In the genomic region with DNA sequence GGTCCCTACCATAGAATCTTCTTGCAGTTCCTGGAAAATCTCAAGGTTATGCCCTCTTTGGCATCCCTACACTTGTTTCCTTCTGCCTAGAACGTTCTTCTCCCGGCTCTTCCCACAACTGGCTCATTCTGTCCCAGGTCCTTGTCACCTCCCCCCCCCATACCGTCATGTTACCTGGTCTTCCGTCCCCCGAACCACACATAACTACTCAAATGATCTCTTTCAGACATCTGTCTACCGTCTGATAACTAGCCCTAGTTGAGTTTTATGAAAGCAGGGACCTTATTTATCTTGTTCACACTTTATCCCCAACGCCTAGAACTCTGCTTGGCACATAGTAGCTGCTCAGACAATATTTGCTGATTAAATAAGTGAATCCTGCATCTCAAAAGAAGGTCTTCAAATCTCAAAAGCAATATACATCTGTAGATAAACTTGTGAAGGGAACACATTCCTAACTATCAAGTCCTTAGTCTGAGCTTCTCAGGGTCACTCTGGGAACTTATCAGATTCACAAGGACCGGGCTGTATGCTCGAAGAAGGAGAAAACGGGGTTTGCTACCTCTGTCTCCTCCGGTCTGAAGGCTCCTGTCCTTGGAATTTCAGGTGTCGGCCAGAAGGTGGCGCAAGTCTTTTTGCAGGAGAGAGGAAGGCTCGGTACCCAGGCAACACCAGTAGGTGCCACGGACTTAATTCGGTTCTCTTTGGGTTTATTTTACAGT, we compare ENCODE assay signal across 8 cellular contexts. TPM values are rescaled to one million over a fixed set of nuclear protein-coding genes. Genes with fewer than 3 reads are reported as not detected.
DNase-seq lines count a peak whose midpoint lies in the region; ATAC-seq and TF ChIP-seq lines count a peak whose summit lies in the region.

No MANE protein-coding gene starts in this region.

- TF ChIP-seq CTCF in Calu3 (IDR thresholded peaks at IDR 0.05; ENCODE audit: unreplicated experiment) (peak; percentile 82), foreskin fibroblast (IDR thresholded peaks at IDR 0.05; ENCODE audit: low read depth, low read length) (peak; percentile 88), parathyroid adenoma (IDR thresholded peaks at IDR 0.05) (peak; percentile 83), tibial nerve (IDR thresholded peaks at IDR 0.05) (peak; percentile 77 to 84 (median 79))

- H3K27me3 ChIP-seq in parathyroid adenoma (ENCODE audit: control insufficient read depth, insufficient read depth, low read length) (peaks cover 3% of the 10 kb centered on the region), tibial nerve (no peaks in the 10 kb centered on the region)

- H3K27ac ChIP-seq in parathyroid adenoma (peak overlapping the region; percentile 29), tibial nerve (peak overlapping the region; percentile 4 to 81 (median 48))

- no peaks in the 10 kb centered on the region for H3K36me3 ChIP-seq in parathyroid adenoma (ENCODE audit: control insufficient read depth, insufficient read depth, low read length)
- peaks cover 0 to 1% (median 0%) of the 10 kb centered on the region in 3 donors for H3K36me3 ChIP-seq in tibial nerve

- no peaks in the 10 kb centered on the region for H3K9me3 Mint-ChIP-seq in Calu3 (ENCODE audit: low read depth, unreplicated experiment)
- no peaks in the 10 kb centered on the region for H3K9me3 Mint-ChIP-seq in activated T-helper 2 cell treated with anti-CD3 and anti-CD28 coated beads, Interferon-gamma antibody, Interleukin-2, Interleukin-4, amounts not matched to agents 10 μg/mL and 5 μg/mL and 100 μg/mL, durations not matched to agents 14 hours and 24 hours and 36 hours

- intact Hi-C loops in Calu3 (cut with micrococcal nuclease; ENCODE audit: unreplicated experiment), result loop anchor here (2.0 to 5.0 kb wide), 3 partner anchors 40 to 153 kb away; no protein-coding TSS in a partner anchor
- intact Hi-C loops in activated T-helper 2 cell treated with anti-CD3 and anti-CD28 coated beads, Interferon-gamma antibody, Interleukin-2, Interleukin-4, amounts not matched to agents 10 μg/mL and 5 μg/mL and 100 μg/mL, durations not matched to agents 14 hours and 24 hours and 36 hours (cut with micrococcal nuclease), result loop anchor here (1.0 to 5.0 kb wide), 6 partner anchors 12 to 1910 kb away; no protein-coding TSS in a partner anchor

- peak overlapping the region; percentile 60 for H2AFZ ChIP-seq in parathyroid adenoma

- H3K4me2 ChIP-seq in parathyroid adenoma (ENCODE audit: low read length), result peak overlapping the region; percentile 61

- H3K4me3 ChIP-seq in foreskin fibroblast (ENCODE audit: low read depth in 1 of 2, low read length in 2 of 2) (peak overlapping the region in 1 of 2 donors; percentile 18), parathyroid adenoma (ENCODE audit: low read depth, low read length) (peak overlapping the region; percentile 47), tibial nerve (no peak overlapping the region)

- DNase-seq in Calu3 (peak; percentile 82), HuH-7 (ENCODE audit: low spot score) (peak; percentile 63), RKO (ENCODE audit: low spot score) (peak; percentile 66), foreskin fibroblast (peak; percentile 43 to 78), tibial nerve (ENCODE audit: low spot score in 2 of 2) (peak; percentile 66 to 78)
- DNase-seq in activated T-helper 2 cell treated with anti-CD3 and anti-CD28 coated beads, Interferon-gamma antibody, Interleukin-2, Interleukin-4, amounts not matched to agents 10 μg/mL and 5 μg/mL and 100 μg/mL, durations not matched to agents 14 hours and 24 hours and 36 hours (ENCODE audit: low spot score), result peak; percentile 69

- TF ChIP-seq POLR2A in tibial nerve (IDR thresholded peaks at IDR 0.05), result no peak

- H3K4me1 ChIP-seq in parathyroid adenoma (no peaks in the 10 kb centered on the region), tibial nerve (peaks cover 0 to 54% (median 30%) of the 10 kb centered on the region in 4 donors)

- no peaks in the 10 kb centered on the region for H3K36me3 Mint-ChIP-seq in Calu3 (ENCODE audit: insufficient read depth, unreplicated experiment)
- H3K36me3 Mint-ChIP-seq in activated T-helper 2 cell treated with anti-CD3 and anti-CD28 coated beads, Interferon-gamma antibody, Interleukin-2, Interleukin-4, amounts not matched to agents 10 μg/mL and 5 μg/mL and 100 μg/mL, durations not matched to agents 14 hours and 24 hours and 36 hours (ENCODE audit: low read depth), result peaks cover 85% of the 10 kb centered on the region

- no peak overlapping the region for H3K4me3 Mint-ChIP-seq in Calu3 (ENCODE audit: low read depth, unreplicated experiment)
- peak overlapping the region; percentile 68 for H3K4me3 Mint-ChIP-seq in activated T-helper 2 cell treated with anti-CD3 and anti-CD28 coated beads, Interferon-gamma antibody, Interleukin-2, Interleukin-4, amounts not matched to agents 10 μg/mL and 5 μg/mL and 100 μg/mL, durations not matched to agents 14 hours and 24 hours and 36 hours (ENCODE audit: low read depth)

- 35 to 41% methylated on average over 16 of the region's 16 CpGs for WGBS in tibial nerve, 2 donors

- H3K9me3 ChIP-seq in parathyroid adenoma (ENCODE audit: control insufficient read depth, low read length), result no peaks in the 10 kb centered on the region
- H3K9me3 ChIP-seq in tibial nerve, result no peaks in the 10 kb centered on the region

- peak; percentile 81 for ATAC-seq in GM21381 (IDR thresholded peaks at IDR 0.05; ENCODE audit: unreplicated experiment)

- CTCF ChIA-PET in Calu3 (lab: Charles Lee), result interaction anchor here (0.7 to 2.6 kb wide), 4 partner anchors 17 to 366 kb away, joined by 3 to 10 read pairs (median 6); no protein-coding TSS in a partner anchor

- peaks cover 14% of the 10 kb centered on the region for H3K4me1 Mint-ChIP-seq in Calu3 (ENCODE audit: low read depth, unreplicated experiment)
- H3K4me1 Mint-ChIP-seq in activated T-helper 2 cell treated with anti-CD3 and anti-CD28 coated beads, Interferon-gamma antibody, Interleukin-2, Interleukin-4, amounts not matched to agents 10 μg/mL and 5 μg/mL and 100 μg/mL, durations not matched to agents 14 hours and 24 hours and 36 hours (ENCODE audit: low read depth), result peaks cover 79% of the 10 kb centered on the region

- BruUV-seq in Calu3 (replicated peaks; lab: Mats Ljungman, UMichigan), result no TSS peak

- no peak overlapping the region for H3K9ac ChIP-seq in parathyroid adenoma

- no peak overlapping the region for H3K27ac Mint-ChIP-seq in Calu3 (ENCODE audit: unreplicated experiment)
- peak overlapping the region; percentile 88 for H3K27ac Mint-ChIP-seq in activated T-helper 2 cell treated with anti-CD3 and anti-CD28 coated beads, Interferon-gamma antibody, Interleukin-2, Interleukin-4, amounts not matched to agents 10 μg/mL and 5 μg/mL and 100 μg/mL, durations not matched to agents 14 hours and 24 hours and 36 hours

- peaks cover 70% of the 10 kb centered on the region for H3K27me3 Mint-ChIP-seq in Calu3 (ENCODE audit: unreplicated experiment)
- H3K27me3 Mint-ChIP-seq in activated T-helper 2 cell treated with anti-CD3 and anti-CD28 coated beads, Interferon-gamma antibody, Interleukin-2, Interleukin-4, amounts not matched to agents 10 μg/mL and 5 μg/mL and 100 μg/mL, durations not matched to agents 14 hours and 24 hours and 36 hours (ENCODE audit: low read depth), result no peaks in the 10 kb centered on the region

- H3K79me2 ChIP-seq in parathyroid adenoma, result no peaks in the 10 kb centered on the region

- TF ChIP-seq EP300 in tibial nerve (IDR thresholded peaks at IDR 0.05), result peak in 1 of 2 donors; percentile 53

RNA-seq across cellular contexts. Expression of a gene that starts 30.0 kb away (rescaled TPM):
- not detected in 2 replicates for total RNA-seq in Calu3 (2022)
- total RNA-seq in activated T-helper 2 cell treated with anti-CD3 and anti-CD28 coated beads, Interferon-gamma antibody, Interleukin-2, Interleukin-4, amounts not matched to agents 10 μg/mL and 5 μg/mL and 100 μg/mL, durations not matched to agents 14 hours and 24 hours and 36 hours, result 239 and 254 TPM in 2 replicates
- 10 to 100 TPM; 27.5 to 53.8 (median 47.3) TPM for total RNA-seq in tibial nerve

RNA-seq across cellular contexts. Expression of a gene that starts 34.8 kb away (rescaled TPM):
- total RNA-seq in Calu3 (2022) (not detected in 2 replicates), tibial nerve (1 to 10 TPM in 1 of 4 donors, not detected in 3; 1.5 TPM)
- total RNA-seq in activated T-helper 2 cell treated with anti-CD3 and anti-CD28 coated beads, Interferon-gamma antibody, Interleukin-2, Interleukin-4, amounts not matched to agents 10 μg/mL and 5 μg/mL and 100 μg/mL, durations not matched to agents 14 hours and 24 hours and 36 hours, result not detected in 2 replicates

Comparison
In these comparisons a context has a peak if more than half of its experiments do, and no peak if none do; other contexts are left out.
1. RNA of a gene that starts 30.0 kb away (total RNA-seq): 239 to 254 TPM in activated T-helper 2 cell treated with anti-CD3 and anti-CD28 coated beads, Interferon-gamma antibody, Interleukin-2, Interleukin-4, amounts not matched to agents 10 μg/mL and 5 μg/mL and 100 μg/mL, durations not matched to agents 14 hours and 24 hours and 36 hours and 27.5 to 53.8 TPM in tibial nerve; not detected in Calu3; every median in the first group is over 10 times any median in the second.
2. Peak in every context shown above with its lines, with median percentiles within 50 percentile points of each other: DNase-seq and CTCF ChIP-seq.